In the genomic region with DNA sequence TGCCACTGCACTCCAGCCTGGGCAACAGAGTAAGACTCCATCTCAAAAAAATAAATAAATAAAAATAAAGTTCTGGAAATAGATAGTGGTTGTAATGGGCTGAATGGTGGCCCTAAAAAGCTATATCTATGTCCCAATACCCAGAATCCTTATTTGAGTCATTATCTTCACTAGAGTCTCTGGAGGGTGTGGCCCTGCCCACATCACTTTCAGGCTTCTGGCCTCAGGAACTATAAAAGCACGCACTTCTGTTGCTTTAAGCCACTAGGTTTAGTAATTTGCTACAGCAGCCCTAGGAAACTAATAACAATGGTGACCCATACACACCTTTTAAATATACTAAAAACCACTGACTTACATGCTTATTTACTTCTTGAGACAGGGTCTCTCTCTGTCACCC, we compare ENCODE assay signal across 26 cellular contexts.
"Had no signal": no experiment of that assay in that cellular context is flagged by ENCODE, and none has a peak within 500 bp of the region (broad histone marks: within the 10 kb centered on the region; RNA-seq: fewer than 3 reads in every experiment).

No MANE protein-coding gene starts in this region.

- H2AFZ ChIP-seq: hepatocyte had no signal

- FAIRE-seq: endometrium, islet of Langerhans, keratinocyte had no signal

- H3K27me3 ChIP-seq: colonic mucosa, esophagus squamous epithelium, gastrocnemius medialis, heart left ventricle, hepatocyte, left lung had no signal

- H3K4me2 ChIP-seq: hepatocyte had no signal

- ATAC-seq: effector memory CD8-positive, alpha-beta T cell; esophagus mucosa; gastrocnemius medialis; heart left ventricle; left cardiac atrium; left lung; left ventricle myocardium superior; lower lobe of right lung; mucosa of descending colon had no signal

- H3K4me3 ChIP-seq: colonic mucosa, esophagus squamous epithelium, gastrocnemius medialis, heart left ventricle, hepatocyte, left lung, lower lobe of right lung, mucosa of descending colon had no signal

- H3K4me1 ChIP-seq: colonic mucosa had no signal

- H3K9me3 Mint-ChIP-seq: dendritic cell treated with granulocyte-macrophage colony-stimulating factor and Interleukin-4, amounts not matched to agents 40 ng/mL and 50 ng/mL, for 4 days; effector memory CD8-positive, alpha-beta T cell; endodermal cell had no signal

- DNase-seq: colonic mucosa; cortex of kidney; effector CD8-positive, alpha-beta T cell; effector memory CD8-positive, alpha-beta T cell; endodermal cell; erythroblast; esophagus squamous epithelium; foreskin fibroblast; foreskin melanocyte; gastrocnemius medialis; heart left ventricle; left cardiac atrium; left lung; left ventricle myocardium superior; lower lobe of right lung; mesenchymal stem cell; mucosa of descending colon; naive B cell had no signal

- H3K4me3 Mint-ChIP-seq: dendritic cell treated with granulocyte-macrophage colony-stimulating factor and Interleukin-4, amounts not matched to agents 40 ng/mL and 50 ng/mL, for 4 days; effector memory CD8-positive, alpha-beta T cell; endodermal cell; mesothelial cell of epicardium; naive B cell had no signal

- H3K27ac Mint-ChIP-seq: dendritic cell treated with granulocyte-macrophage colony-stimulating factor and Interleukin-4, amounts not matched to agents 40 ng/mL and 50 ng/mL, for 4 days; effector memory CD8-positive, alpha-beta T cell; endodermal cell; mesothelial cell of epicardium had no signal

- H3K4me1 Mint-ChIP-seq: naive B cell had no signal

- H3K36me3 ChIP-seq: colonic mucosa, gastrocnemius medialis, heart left ventricle, lower lobe of right lung had no signal

- H3K9me3 ChIP-seq: colonic mucosa, esophagus squamous epithelium, gastrocnemius medialis, heart left ventricle, left lung, lower lobe of right lung, mucosa of descending colon had no signal

- H3K27ac ChIP-seq: colonic mucosa, epithelial cell of prostate, esophagus squamous epithelium, gastrocnemius medialis, heart left ventricle, hepatocyte, left lung, lower lobe of right lung had no signal

- H3K79me2 ChIP-seq: hepatocyte had no signal

- H3K27me3 Mint-ChIP-seq: dendritic cell treated with granulocyte-macrophage colony-stimulating factor and Interleukin-4, amounts not matched to agents 40 ng/mL and 50 ng/mL, for 4 days; effector memory CD8-positive, alpha-beta T cell; naive B cell had no signal
